17 cellular contexts compared by ENCODE assay signal in genomic region chr1:50700226-50701020, GRCh38.
DNase-seq lines count a peak whose midpoint lies in the region; ATAC-seq and TF ChIP-seq lines count a peak whose summit lies in the region.
"Had no signal": no experiment of that assay in that cellular context is flagged by ENCODE, and none has a peak within 500 bp of the region (broad histone marks: within the 10 kb centered on the region; RNA-seq: fewer than 3 reads in every experiment).

No MANE protein-coding gene starts in this region.

- DNase-seq in NCI-H1092 (lab: John Stamatoyannopoulos, UW) (peak; percentile 76), NCI-H2227 treated with DMSO at 0.1 percent for 48 hours (lab: John Stamatoyannopoulos, UW) (peak; percentile 19), cerebellar cortex (ENCODE audit: low spot score) (peak; percentile 63), neural progenitor cell (ENCODE audit: low spot score) (peak; percentile 91), Right ventricle myocardium superior (no peak), hippocampal formation (lab: John Stamatoyannopoulos, UW) (no peak), psoas muscle (no peak)
- DNase-seq: activated CD4-positive, alpha-beta T cell treated with anti-CD3 and anti-CD28 coated beads for 48 hours; activated T-cell treated with anti-CD3 and anti-CD28 coated beads, Interleukin-2, amount 50 U/mL, for 1 hour; aorta; effector memory CD8-positive, alpha-beta T cell; EL; left colon; naive thymus-derived CD8-positive, alpha-beta T cell; SW 1271 had no signal

- no peaks in the 10 kb centered on the region for H3K79me2 ChIP-seq in neural progenitor cell (ENCODE audit: low read depth)

- H3K36me3 Mint-ChIP-seq in neural progenitor cell = no peaks in the 10 kb centered on the region

- H2AFZ ChIP-seq in neural progenitor cell (replicated peaks) = no peak overlapping the region

- H3K27ac ChIP-seq in neural progenitor cell (peak overlapping the region; percentile 96), psoas muscle (no peak overlapping the region)
- H3K27ac ChIP-seq: BLaER1 had no signal

- H4K20me1 ChIP-seq in neural progenitor cell (ENCODE audit: low read depth) = no peaks in the 10 kb centered on the region
- H4K20me1 ChIP-seq: BLaER1 had no signal

- no peaks in the 10 kb centered on the region for H3K36me3 ChIP-seq in neural progenitor cell
- H3K36me3 ChIP-seq in psoas muscle (ENCODE audit: insufficient read depth in 1 of 2, low read depth in 1 of 2) = no peaks in the 10 kb centered on the region
- H3K36me3 ChIP-seq: BLaER1 had no signal

- WGBS in psoas muscle, 3 donors = 80 to 89% (median 85%) methylated on average over 5 of the region's 5 CpGs

- peak overlapping the region; percentile 93 for H3K27ac Mint-ChIP-seq in neural progenitor cell

- no peaks in the 10 kb centered on the region for H3K9me3 Mint-ChIP-seq in neural progenitor cell
- H3K9me3 Mint-ChIP-seq: effector memory CD8-positive, alpha-beta T cell; naive thymus-derived CD8-positive, alpha-beta T cell had no signal

- no peaks in the 10 kb centered on the region for H3K27me3 Mint-ChIP-seq in neural progenitor cell (ENCODE audit: insufficient read depth, low read depth)
- H3K27me3 Mint-ChIP-seq: effector memory CD8-positive, alpha-beta T cell; naive thymus-derived CD8-positive, alpha-beta T cell had no signal

- TF ChIP-seq CTCF in neural progenitor cell (IDR thresholded peaks at IDR 0.05) (no peak), psoas muscle (IDR thresholded peaks at IDR 0.05) (no peak)

- peak overlapping the region; percentile 39 for H3K4me3 Mint-ChIP-seq in neural progenitor cell
- H3K4me3 Mint-ChIP-seq: effector memory CD8-positive, alpha-beta T cell had no signal

- no peak overlapping the region for H3K9ac ChIP-seq in neural progenitor cell
- H3K9ac ChIP-seq: BLaER1 had no signal

- no peak for ATAC-seq in Right ventricle myocardium superior (ENCODE audit: poor library complexity)
- no peak for ATAC-seq in HG03378 (IDR thresholded peaks at IDR 0.05; ENCODE audit: unreplicated experiment)
- no peak for ATAC-seq in psoas muscle
- ATAC-seq: effector memory CD8-positive, alpha-beta T cell; left colon; naive thymus-derived CD8-positive, alpha-beta T cell had no signal

- H3K9me3 ChIP-seq in neural progenitor cell (ENCODE audit: low read depth) (no peaks in the 10 kb centered on the region), psoas muscle (no peaks in the 10 kb centered on the region)
- H3K9me3 ChIP-seq: BLaER1 had no signal

- peaks cover 30% of the 10 kb centered on the region for H3F3A ChIP-seq in neural progenitor cell (ENCODE audit: low read depth)

- intact Hi-C loops in Right ventricle myocardium superior (cut with DNase I) (no loop called here), psoas muscle (cut with DNase I) (no loop called here)

- H3K4me1 ChIP-seq in neural progenitor cell = peaks cover 92% of the 10 kb centered on the region
- H3K4me1 ChIP-seq in psoas muscle = peaks cover 29% of the 10 kb centered on the region
- H3K4me1 ChIP-seq: BLaER1 had no signal

- H3K4me2 ChIP-seq in neural progenitor cell = peak overlapping the region; percentile 85
- H3K4me2 ChIP-seq: BLaER1 had no signal

- peaks cover 58% of the 10 kb centered on the region for H3K4me1 Mint-ChIP-seq in neural progenitor cell

- H3K27me3 ChIP-seq in neural progenitor cell (no peaks in the 10 kb centered on the region), psoas muscle (ENCODE audit: insufficient read depth in 3 of 3, low read length in 2 of 3) (no peaks in the 10 kb centered on the region)
- H3K27me3 ChIP-seq: BLaER1 had no signal

- H3K4me3 ChIP-seq in neural progenitor cell (peak overlapping the region; percentile 44), psoas muscle (no peak overlapping the region)
- H3K4me3 ChIP-seq: BLaER1 had no signal

Comparison
In these comparisons a context has a peak if more than half of its experiments do, and no peak if none do; other contexts are left out.
1. DNase-seq: peak in NCI-H1092 (single experiment), NCI-H2227 treated with DMSO at 0.1 percent for 48 hours (single experiment), cerebellar cortex (single experiment) and neural progenitor cell (single experiment); none in Right ventricle myocardium superior (single experiment), hippocampal formation (0 of 2) and psoas muscle (0 of 2).